8 cellular contexts compared by ENCODE assay signal in the genomic region with DNA sequence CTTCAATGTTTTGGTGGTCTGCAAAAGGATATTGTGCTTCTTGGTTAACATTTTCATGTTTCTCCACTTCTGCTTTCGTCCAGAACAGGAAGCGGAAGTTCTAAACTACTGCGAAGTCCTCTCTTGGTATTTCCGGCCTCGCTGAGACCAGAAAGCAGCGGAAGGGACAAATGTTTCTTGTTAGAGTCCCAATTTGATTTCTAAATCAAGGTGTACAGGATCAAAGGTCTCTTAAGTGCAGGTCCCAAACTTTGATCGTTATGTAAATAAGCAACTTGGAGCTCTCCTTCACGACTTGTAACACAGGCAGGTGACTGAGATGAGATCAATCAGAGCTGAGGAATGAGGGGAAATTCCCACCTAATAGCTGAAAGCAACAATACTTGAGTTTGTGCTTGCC. TPM values are rescaled to one million over a fixed set of nuclear protein-coding genes. Genes with fewer than 3 reads are reported as not detected.
DNase-seq lines count a peak whose midpoint lies in the region; ATAC-seq and TF ChIP-seq lines count a peak whose summit lies in the region.

No MANE protein-coding gene starts in this region.

- no peak overlapping the region for H3K18ac ChIP-seq in neuronal stem cell (ENCODE audit: low read length)

- H2BK120ac ChIP-seq in neuronal stem cell (ENCODE audit: low read depth, low read length): no peak overlapping the region

- no CpG with 5 or more reads among the region's 8 CpGs for WGBS in neuronal stem cell (ENCODE audit: extremely low coverage in 2 of 2, insufficient read length in 2 of 2, insufficient replicate concordance in 1 of 2), 2 donors

- no peak for TF ChIP-seq CTCF in osteoblast (IDR thresholded peaks at IDR 0.05; ENCODE audit: extremely low read depth, low read depth, low read length)

- no peaks in the 10 kb centered on the region for H4K20me1 ChIP-seq in osteoblast (ENCODE audit: insufficient read depth, low read length)

- H3K9ac ChIP-seq in neuronal stem cell (ENCODE audit: low read depth, low read length, poor library complexity): no peak overlapping the region

- peak overlapping the region; percentile 64 for H2AFZ ChIP-seq in osteoblast (ENCODE audit: low read length)
- H2AFZ ChIP-seq in neuronal stem cell (ENCODE audit: low read length): no peak overlapping the region

- H3K4me2 ChIP-seq in osteoblast (ENCODE audit: insufficient read depth, low read length): peak overlapping the region; percentile 21
- no peak overlapping the region for H3K4me2 ChIP-seq in neuronal stem cell (ENCODE audit: insufficient read depth, low read length, poor library complexity, severe bottlenecking)

- H3K14ac ChIP-seq in neuronal stem cell (ENCODE audit: low read length): no peak overlapping the region

- H3K27ac ChIP-seq in osteoblast (ENCODE audit: low read depth, low read length) (no peak overlapping the region), neuronal stem cell (replicated peaks; ENCODE audit: low read length) (no peak overlapping the region)

- no peaks in the 10 kb centered on the region for H3K27me3 ChIP-seq in osteoblast (ENCODE audit: insufficient read depth, low read length)
- no peaks in the 10 kb centered on the region for H3K27me3 ChIP-seq in neuronal stem cell (ENCODE audit: control insufficient read depth in 3 of 3, insufficient read depth in 3 of 3, low read depth in 1 of 3, low read length in 3 of 3)

- no peak overlapping the region for H3K4ac ChIP-seq in neuronal stem cell (ENCODE audit: low read length)

- H3K36me3 ChIP-seq in osteoblast (ENCODE audit: insufficient read depth, low read length): no peaks in the 10 kb centered on the region
- no peaks in the 10 kb centered on the region for H3K36me3 ChIP-seq in neuronal stem cell (replicated peaks in 1 of 2; ENCODE audit: control insufficient read depth in 2 of 2, insufficient read depth in 2 of 2, low read length in 2 of 2)

- H3K4me1 ChIP-seq in osteoblast (ENCODE audit: insufficient read depth, low read length): no peaks in the 10 kb centered on the region
- no peaks in the 10 kb centered on the region for H3K4me1 ChIP-seq in neuronal stem cell (ENCODE audit: control insufficient read depth in 2 of 2, insufficient read depth in 1 of 2, low read depth in 1 of 2, low read length in 2 of 2)

- H3K4me3 ChIP-seq in osteoblast (ENCODE audit: insufficient read depth, low read length) (peak overlapping the region; percentile 4), neuronal stem cell (ENCODE audit: low read length in 2 of 2) (no peak overlapping the region)

- H2BK5ac ChIP-seq in neuronal stem cell (ENCODE audit: low read length): no peak overlapping the region

- peak; percentile 83 to 85 for DNase-seq in Kasumi-1 (lab: John Stamatoyannopoulos, UW)
- peak; percentile 41 for DNase-seq in cerebellar cortex (ENCODE audit: low spot score)
- DNase-seq in osteoblast (ENCODE audit: insufficient read length, low spot score, missing footprints): no peak
- DNase-seq in neuronal stem cell (ENCODE audit: low spot score): no peak
- no peak for DNase-seq in NCI-H1436 treated with DMSO at 0.1 percent for 48 hours (lab: John Stamatoyannopoulos, UW)
- DNase-seq in effector CD4-positive, alpha-beta T cell: no peak

- no peaks in the 10 kb centered on the region for H3K79me1 ChIP-seq in neuronal stem cell (ENCODE audit: low read depth, low read length)

- H3K23ac ChIP-seq in neuronal stem cell (ENCODE audit: low read depth, low read length, poor library complexity): no peak overlapping the region

- H4K91ac ChIP-seq in neuronal stem cell (ENCODE audit: low read depth, low read length, poor library complexity): no peak overlapping the region

- ATAC-seq in GM18498 (IDR thresholded peaks at IDR 0.05; ENCODE audit: unreplicated experiment) (peak; percentile 95), GM21526 (IDR thresholded peaks at IDR 0.05; ENCODE audit: low FRiP score, unreplicated experiment) (peak; percentile 96)

- H2AK5ac ChIP-seq in neuronal stem cell (ENCODE audit: low read depth, low read length): no peak overlapping the region

- H2BK12ac ChIP-seq in neuronal stem cell (ENCODE audit: low read length): no peak overlapping the region

- H3K79me2 ChIP-seq in osteoblast (ENCODE audit: insufficient read depth, low read length): no peaks in the 10 kb centered on the region

- no peak overlapping the region for H2BK15ac ChIP-seq in neuronal stem cell (ENCODE audit: low read length)

- H4K8ac ChIP-seq in neuronal stem cell (ENCODE audit: low read depth, low read length): no peak overlapping the region

- H3K9me3 ChIP-seq in osteoblast (ENCODE audit: low read depth, low read length) (no peaks in the 10 kb centered on the region), neuronal stem cell (replicated peaks in 1 of 2; ENCODE audit: control insufficient read depth in 2 of 2, insufficient read depth in 1 of 2, low read depth in 1 of 2, low read length in 2 of 2) (no peaks in the 10 kb centered on the region)

RNA-seq across cellular contexts. Expression of a gene that starts 40.1 kb away (rescaled TPM):
- 178 and 269 TPM in 2 replicates for total RNA-seq in osteoblast
- polyA plus RNA-seq in neuronal stem cell (2013, experiment 1 of 2): 1.7 TPM
- 2.1 TPM for polyA plus RNA-seq in neuronal stem cell (2013, experiment 2 of 2)

Comparison
In these comparisons a context has a peak if more than half of its experiments do, and no peak if none do; other contexts are left out.
1. DNase-seq: peak in Kasumi-1 (2 of 2) and cerebellar cortex (single experiment); none in osteoblast (single experiment), neuronal stem cell (single experiment), NCI-H1436 treated with DMSO at 0.1 percent for 48 hours (single experiment) and effector CD4-positive, alpha-beta T cell (single experiment).